27 cellular contexts compared by ENCODE assay signal in the genomic region with DNA sequence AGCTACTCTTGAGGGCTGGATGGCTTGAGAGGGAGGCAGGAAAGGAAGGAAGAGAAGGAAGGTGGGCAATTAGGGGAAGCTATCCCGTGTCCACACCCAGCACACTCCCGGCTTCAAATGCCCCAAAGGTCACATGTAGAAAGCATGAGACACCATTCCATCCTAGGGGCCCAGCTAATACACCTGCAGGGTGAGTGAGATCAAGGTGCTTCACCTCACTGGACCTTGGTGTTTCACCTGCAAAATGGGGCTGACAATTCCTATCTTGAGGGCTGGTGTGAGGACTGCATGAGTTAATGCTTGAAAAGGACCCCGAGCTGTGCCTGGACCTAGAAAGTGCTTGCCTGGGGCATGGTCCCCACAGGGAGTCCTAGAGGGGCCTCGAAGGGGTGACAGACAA.
"Had no signal": no experiment of that assay in that cellular context is flagged by ENCODE, and none has a peak within 500 bp of the region (broad histone marks: within the 10 kb centered on the region; RNA-seq: fewer than 3 reads in every experiment).

No MANE protein-coding gene starts in this region.

- DNase-seq: activated CD4-positive, alpha-beta memory T cell treated with anti-CD3 and anti-CD28 coated beads for 36 hours; activated CD4-positive, alpha-beta T cell treated with anti-CD3 and anti-CD28 coated beads, Interleukin-2, amount 10 ng/mL, durations not matched to agents 24 days and 14 days; activated CD4-positive, CD25-positive, alpha-beta regulatory T cell treated with anti-CD3 and anti-CD28 coated beads, Interleukin-2, amount 50 U/mL, for 72 hours; activated CD8-positive, alpha-beta memory T cell treated with anti-CD3 and anti-CD28 coated beads, Interleukin-2, amount 50 U/mL, for 4 hours; activated gamma-delta T cell; activated naive CD4-positive, alpha-beta T cell treated with anti-CD3 and anti-CD28 coated beads, Interleukin-2, amount 10 ng/mL, durations not matched to agents 7 days and 5 days; activated naive CD8-positive, alpha-beta T cell treated with anti-CD3 and anti-CD28 coated beads, Interleukin-2, amount 50 U/mL, for 24 hours; activated T-cell treated with anti-CD3 and anti-CD28 coated beads, Interleukin-2, amount 50 U/mL, for 1 hour; amygdala; caudate nucleus; cortex of kidney; foreskin keratinocyte; lower lobe of right lung; nucleus accumbens; stimulated activated CD4-positive, alpha-beta T cell treated with anti-CD3 and anti-CD28 coated beads, Interleukin-15, amount 100 ng/mL, for 24 hours; stimulated activated CD4-positive, alpha-beta T cell treated with anti-CD3 and anti-CD28 coated beads, Interleukin-2, amount 100 ng/mL, for 24 hours; stimulated activated naive CD4-positive, alpha-beta T cell treated with Interleukin-2 at 50 U/mL for 16 hours; SW 1271; T1000 had no signal

- H3K4me3 Mint-ChIP-seq: activated CD4-positive, alpha-beta memory T cell treated with anti-CD3 and anti-CD28 coated beads for 36 hours; activated CD4-positive, alpha-beta T cell treated with anti-CD3 and anti-CD28 coated beads, Interleukin-2, amount 10 ng/mL, durations not matched to agents 24 days and 14 days; activated naive CD4-positive, alpha-beta T cell treated with anti-CD3 and anti-CD28 coated beads, Interleukin-2, amount 10 ng/mL, durations not matched to agents 7 days and 5 days; activated naive CD8-positive, alpha-beta T cell treated with anti-CD3 and anti-CD28 coated beads, Interleukin-2, amount 50 U/mL, for 24 hours; nephron; T-helper 1 cell treated with Interleukin-12 subunit alpha and Interleukin-12 subunit beta and Interleukin-4 antibody, amounts not matched to agents 30 μg/mL and 1 μg/mL, for 36 hours had no signal

- H3K27ac ChIP-seq: esophagus muscularis mucosa, foreskin keratinocyte, heart left ventricle, left lung, lower lobe of right lung, parathyroid adenoma, psoas muscle, tibial nerve had no signal

- H3K36me3 Mint-ChIP-seq: activated CD4-positive, alpha-beta memory T cell treated with anti-CD3 and anti-CD28 coated beads for 36 hours; activated naive CD4-positive, alpha-beta T cell treated with anti-CD3 and anti-CD28 coated beads, Interleukin-2, amount 10 ng/mL, durations not matched to agents 7 days and 5 days had no signal

- H3K4me3 ChIP-seq: esophagus muscularis mucosa, heart left ventricle, left lung, lower lobe of right lung, psoas muscle, tibial nerve had no signal

- H3K27me3 ChIP-seq: esophagus muscularis mucosa, foreskin keratinocyte, heart left ventricle, left lung, tibial nerve had no signal

- ATAC-seq: activated naive CD8-positive, alpha-beta T cell treated with anti-CD3 and anti-CD28 coated beads, Interleukin-2, amount 50 U/mL, for 24 hours; foreskin keratinocyte; heart left ventricle; left lung; lower lobe of right lung; psoas muscle had no signal

- H3K27ac Mint-ChIP-seq: activated CD4-positive, alpha-beta memory T cell treated with anti-CD3 and anti-CD28 coated beads for 36 hours; activated CD4-positive, alpha-beta T cell treated with anti-CD3 and anti-CD28 coated beads, Interleukin-2, amount 10 ng/mL, durations not matched to agents 24 days and 14 days; activated naive CD4-positive, alpha-beta T cell treated with anti-CD3 and anti-CD28 coated beads, Interleukin-2, amount 10 ng/mL, durations not matched to agents 7 days and 5 days; activated naive CD8-positive, alpha-beta T cell treated with anti-CD3 and anti-CD28 coated beads, Interleukin-2, amount 50 U/mL, for 24 hours; T-helper 1 cell treated with Interleukin-12 subunit alpha and Interleukin-12 subunit beta and Interleukin-4 antibody, amounts not matched to agents 30 μg/mL and 1 μg/mL, for 36 hours had no signal

- H3K9me3 ChIP-seq: esophagus muscularis mucosa, heart left ventricle, left lung, lower lobe of right lung, psoas muscle, tibial nerve had no signal

- H3K9ac ChIP-seq: parathyroid adenoma had no signal

- H3K36me3 ChIP-seq: esophagus muscularis mucosa, heart left ventricle, left lung, lower lobe of right lung, tibial nerve had no signal

- H3K9me3 Mint-ChIP-seq: activated CD4-positive, alpha-beta memory T cell treated with anti-CD3 and anti-CD28 coated beads for 36 hours; activated CD4-positive, alpha-beta T cell treated with anti-CD3 and anti-CD28 coated beads, Interleukin-2, amount 10 ng/mL, durations not matched to agents 24 days and 14 days; activated naive CD4-positive, alpha-beta T cell treated with anti-CD3 and anti-CD28 coated beads, Interleukin-2, amount 10 ng/mL, durations not matched to agents 7 days and 5 days; activated naive CD8-positive, alpha-beta T cell treated with anti-CD3 and anti-CD28 coated beads, Interleukin-2, amount 50 U/mL, for 24 hours; nephron; T-helper 1 cell treated with Interleukin-12 subunit alpha and Interleukin-12 subunit beta and Interleukin-4 antibody, amounts not matched to agents 30 μg/mL and 1 μg/mL, for 36 hours had no signal

- H2AFZ ChIP-seq: parathyroid adenoma had no signal

- H3K79me2 ChIP-seq: parathyroid adenoma had no signal
